In the genomic region with DNA sequence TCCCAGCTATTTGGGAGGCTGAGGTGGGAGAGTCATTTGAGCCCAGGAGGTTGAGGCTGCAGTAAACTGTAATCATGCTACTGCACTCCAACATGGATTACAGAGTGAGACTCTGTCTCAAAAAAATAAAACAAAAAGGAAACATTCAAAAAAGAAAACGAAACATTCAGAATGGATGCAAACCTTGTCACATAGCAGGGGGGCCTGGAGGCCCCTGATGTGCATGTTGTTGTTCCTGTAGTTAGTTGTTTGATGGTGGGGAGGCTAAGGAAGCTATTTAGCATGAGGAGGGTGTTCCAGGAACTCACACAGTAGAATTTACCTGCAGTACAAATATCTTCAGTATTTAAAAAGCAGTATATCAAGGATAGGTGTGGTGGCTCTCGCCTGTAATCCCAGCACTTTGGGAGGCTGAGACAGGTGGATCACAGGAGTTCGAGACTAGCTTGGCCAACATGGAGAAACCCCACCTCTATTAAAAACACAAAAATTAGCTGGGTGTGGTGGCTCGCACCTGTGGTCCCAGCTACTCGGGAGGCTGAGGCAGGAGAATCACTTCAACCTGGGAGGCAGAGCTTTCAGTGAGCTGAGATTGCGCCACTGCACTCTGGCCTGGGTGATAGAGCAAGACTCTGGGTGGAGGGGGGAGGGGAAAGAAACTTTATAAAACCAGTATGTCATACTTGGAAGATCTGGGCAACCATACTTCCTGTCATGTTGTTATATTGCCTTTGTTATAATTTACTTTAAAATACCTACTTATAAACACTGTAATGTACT, we compare ENCODE assay signal across 2 cellular contexts.
TF ChIP-seq lines count a peak whose summit lies in the region.

No MANE protein-coding gene starts in this region.

TF ChIP-seq in Ishikawa, 13 proteins besides CTCF, POLR2A, EP300 and RAD21:
- TF ChIP-seq TEAD4 (IDR thresholded peaks at IDR 0.05) (no peak), NFIC (IDR thresholded peaks at IDR 0.05) (no peak), CEBPB (IDR thresholded peaks at IDR 0.05) (peak; percentile 30; the same call in 1 of the 2 replicates), TAF1 (IDR thresholded peaks at IDR 0.05; ENCODE audit: low read depth) (no peak), YY1 (IDR thresholded peaks at IDR 0.05; ENCODE audit: low read depth) (no peak)
- TF ChIP-seq, protein P1, sequence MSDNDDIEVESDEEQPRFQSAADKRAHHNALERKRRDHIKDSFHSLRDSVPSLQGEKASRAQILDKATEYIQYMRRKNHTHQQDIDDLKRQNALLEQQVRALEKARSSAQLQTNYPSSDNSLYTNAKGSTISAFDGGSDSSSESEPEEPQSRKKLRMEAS (IDR thresholded peaks at IDR 0.05): no peak
- TF ChIP-seq, protein P2, sequence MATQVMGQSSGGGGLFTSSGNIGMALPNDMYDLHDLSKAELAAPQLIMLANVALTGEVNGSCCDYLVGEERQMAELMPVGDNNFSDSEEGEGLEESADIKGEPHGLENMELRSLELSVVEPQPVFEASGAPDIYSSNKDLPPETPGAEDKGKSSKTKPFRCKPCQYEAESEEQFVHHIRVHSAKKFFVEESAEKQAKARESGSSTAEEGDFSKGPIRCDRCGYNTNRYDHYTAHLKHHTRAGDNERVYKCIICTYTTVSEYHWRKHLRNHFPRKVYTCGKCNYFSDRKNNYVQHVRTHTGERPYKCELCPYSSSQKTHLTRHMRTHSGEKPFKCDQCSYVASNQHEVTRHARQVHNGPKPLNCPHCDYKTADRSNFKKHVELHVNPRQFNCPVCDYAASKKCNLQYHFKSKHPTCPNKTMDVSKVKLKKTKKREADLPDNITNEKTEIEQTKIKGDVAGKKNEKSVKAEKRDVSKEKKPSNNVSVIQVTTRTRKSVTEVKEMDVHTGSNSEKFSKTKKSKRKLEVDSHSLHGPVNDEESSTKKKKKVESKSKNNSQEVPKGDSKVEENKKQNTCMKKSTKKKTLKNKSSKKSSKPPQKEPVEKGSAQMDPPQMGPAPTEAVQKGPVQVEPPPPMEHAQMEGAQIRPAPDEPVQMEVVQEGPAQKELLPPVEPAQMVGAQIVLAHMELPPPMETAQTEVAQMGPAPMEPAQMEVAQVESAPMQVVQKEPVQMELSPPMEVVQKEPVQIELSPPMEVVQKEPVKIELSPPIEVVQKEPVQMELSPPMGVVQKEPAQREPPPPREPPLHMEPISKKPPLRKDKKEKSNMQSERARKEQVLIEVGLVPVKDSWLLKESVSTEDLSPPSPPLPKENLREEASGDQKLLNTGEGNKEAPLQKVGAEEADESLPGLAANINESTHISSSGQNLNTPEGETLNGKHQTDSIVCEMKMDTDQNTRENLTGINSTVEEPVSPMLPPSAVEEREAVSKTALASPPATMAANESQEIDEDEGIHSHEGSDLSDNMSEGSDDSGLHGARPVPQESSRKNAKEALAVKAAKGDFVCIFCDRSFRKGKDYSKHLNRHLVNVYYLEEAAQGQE (IDR thresholded peaks at IDR 0.05; ENCODE audit: low read depth): no peak
- TF ChIP-seq, protein P3, sequence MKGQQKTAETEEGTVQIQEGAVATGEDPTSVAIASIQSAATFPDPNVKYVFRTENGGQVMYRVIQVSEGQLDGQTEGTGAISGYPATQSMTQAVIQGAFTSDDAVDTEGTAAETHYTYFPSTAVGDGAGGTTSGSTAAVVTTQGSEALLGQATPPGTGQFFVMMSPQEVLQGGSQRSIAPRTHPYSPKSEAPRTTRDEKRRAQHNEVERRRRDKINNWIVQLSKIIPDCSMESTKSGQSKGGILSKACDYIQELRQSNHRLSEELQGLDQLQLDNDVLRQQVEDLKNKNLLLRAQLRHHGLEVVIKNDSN (IDR thresholded peaks at IDR 0.05): no peak
TF ChIP-seq in Ishikawa: peak in this region for 1.

TF ChIP-seq in HepG2, 621 proteins besides CTCF, POLR2A, EP300 and RAD21:
- TF ChIP-seq, protein P4, sequence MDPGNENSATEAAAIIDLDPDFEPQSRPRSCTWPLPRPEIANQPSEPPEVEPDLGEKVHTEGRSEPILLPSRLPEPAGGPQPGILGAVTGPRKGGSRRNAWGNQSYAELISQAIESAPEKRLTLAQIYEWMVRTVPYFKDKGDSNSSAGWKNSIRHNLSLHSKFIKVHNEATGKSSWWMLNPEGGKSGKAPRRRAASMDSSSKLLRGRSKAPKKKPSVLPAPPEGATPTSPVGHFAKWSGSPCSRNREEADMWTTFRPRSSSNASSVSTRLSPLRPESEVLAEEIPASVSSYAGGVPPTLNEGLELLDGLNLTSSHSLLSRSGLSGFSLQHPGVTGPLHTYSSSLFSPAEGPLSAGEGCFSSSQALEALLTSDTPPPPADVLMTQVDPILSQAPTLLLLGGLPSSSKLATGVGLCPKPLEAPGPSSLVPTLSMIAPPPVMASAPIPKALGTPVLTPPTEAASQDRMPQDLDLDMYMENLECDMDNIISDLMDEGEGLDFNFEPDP (CRISPR knock-in tag; conservative IDR thresholded peaks at IDR 0.05): no peak
- TF ChIP-seq ZNF678 (CRISPR knock-in tag; IDR thresholded peaks at IDR 0.05) (no peak), ZNF615 (CRISPR knock-in tag; IDR thresholded peaks at IDR 0.05; ENCODE audit: borderline replicate concordance) (no peak), CC2D1A (CRISPR knock-in tag; IDR thresholded peaks at IDR 0.05) (no peak), POLR2AphosphoS5 (IDR thresholded peaks at IDR 0.05; ENCODE audit: low read depth, low read length) (no peak), SNRNP70 (IDR thresholded peaks at IDR 0.05; ENCODE audit: low read depth, low read length) (no peak), CHD4 (IDR thresholded peaks at IDR 0.05; ENCODE audit: borderline replicate concordance, low read length) (no peak), ZMAT3 (CRISPR knock-in tag; conservative IDR thresholded peaks at IDR 0.05) (no peak), CEBPB (IDR thresholded peaks at IDR 0.05; ENCODE audit: borderline replicate concordance, low read depth, low read length) (peak; percentile 38; the same call in 1 of the 2 replicates), NFE2 (CRISPR knock-in tag; IDR thresholded peaks at IDR 0.05) (no peak), ZNF460 (CRISPR knock-in tag; IDR thresholded peaks at IDR 0.05; ENCODE audit: borderline replicate concordance) (peak; percentile 82), LCORL (IDR thresholded peaks at IDR 0.05) (no peak), LCORL (CRISPR knock-in tag; IDR thresholded peaks at IDR 0.05) (no peak), ZSCAN29 (CRISPR knock-in tag; conservative IDR thresholded peaks at IDR 0.05) (no peak), SIX4 (CRISPR knock-in tag; IDR thresholded peaks at IDR 0.05) (no peak), ZNF563 (CRISPR knock-in tag; IDR thresholded peaks at IDR 0.05) (no peak)
- TF ChIP-seq, protein P5, sequence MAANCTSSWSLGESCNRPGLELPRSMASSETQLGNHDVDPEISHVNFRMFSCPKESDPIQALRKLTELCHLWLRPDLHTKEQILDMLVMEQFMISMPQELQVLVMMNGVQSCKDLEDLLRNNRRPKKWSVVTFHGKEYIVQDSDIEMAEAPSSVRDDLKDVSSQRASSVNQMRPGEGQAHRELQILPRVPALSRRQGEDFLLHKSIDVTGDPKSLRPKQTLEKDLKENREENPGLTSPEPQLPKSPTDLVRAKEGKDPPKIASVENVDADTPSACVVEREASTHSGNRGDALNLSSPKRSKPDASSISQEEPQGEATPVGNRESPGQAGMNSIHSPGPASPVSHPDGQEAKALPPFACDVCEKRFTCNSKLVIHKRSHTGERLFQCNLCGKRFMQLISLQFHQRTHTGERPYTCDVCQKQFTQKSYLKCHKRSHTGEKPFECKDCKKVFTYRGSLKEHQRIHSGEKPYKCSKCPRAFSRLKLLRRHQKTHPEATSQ (CRISPR knock-in tag; IDR thresholded peaks at IDR 0.05; ENCODE audit: borderline replicate concordance): no peak
- TF ChIP-seq, protein P6, sequence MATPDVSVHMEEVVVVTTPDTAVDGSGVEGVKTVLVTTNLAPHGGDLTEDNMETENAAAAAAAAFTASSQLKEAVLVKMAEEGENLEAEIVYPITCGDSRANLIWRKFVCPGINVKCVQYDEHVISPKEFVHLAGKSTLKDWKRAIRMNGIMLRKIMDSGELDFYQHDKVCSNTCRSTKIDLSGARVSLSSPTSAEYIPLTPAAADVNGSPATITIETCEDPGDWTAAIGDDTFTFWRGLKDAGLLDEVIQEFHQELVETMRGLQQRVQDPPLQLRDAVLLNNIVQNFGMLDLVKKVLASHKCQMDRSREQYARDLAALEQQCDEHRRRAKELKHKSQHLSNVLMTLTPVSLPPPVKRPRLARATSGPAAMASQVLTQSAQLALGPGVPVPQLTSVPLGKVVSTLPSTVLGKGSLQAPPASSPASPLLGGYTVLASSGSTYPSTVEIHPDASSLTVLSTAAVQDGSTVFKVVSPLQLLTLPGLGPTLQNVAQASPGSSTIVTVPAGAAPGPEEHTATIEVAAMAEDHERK (CRISPR knock-in tag; IDR thresholded peaks at IDR 0.05; ENCODE audit: low read depth): no peak
- TF ChIP-seq, protein P7, sequence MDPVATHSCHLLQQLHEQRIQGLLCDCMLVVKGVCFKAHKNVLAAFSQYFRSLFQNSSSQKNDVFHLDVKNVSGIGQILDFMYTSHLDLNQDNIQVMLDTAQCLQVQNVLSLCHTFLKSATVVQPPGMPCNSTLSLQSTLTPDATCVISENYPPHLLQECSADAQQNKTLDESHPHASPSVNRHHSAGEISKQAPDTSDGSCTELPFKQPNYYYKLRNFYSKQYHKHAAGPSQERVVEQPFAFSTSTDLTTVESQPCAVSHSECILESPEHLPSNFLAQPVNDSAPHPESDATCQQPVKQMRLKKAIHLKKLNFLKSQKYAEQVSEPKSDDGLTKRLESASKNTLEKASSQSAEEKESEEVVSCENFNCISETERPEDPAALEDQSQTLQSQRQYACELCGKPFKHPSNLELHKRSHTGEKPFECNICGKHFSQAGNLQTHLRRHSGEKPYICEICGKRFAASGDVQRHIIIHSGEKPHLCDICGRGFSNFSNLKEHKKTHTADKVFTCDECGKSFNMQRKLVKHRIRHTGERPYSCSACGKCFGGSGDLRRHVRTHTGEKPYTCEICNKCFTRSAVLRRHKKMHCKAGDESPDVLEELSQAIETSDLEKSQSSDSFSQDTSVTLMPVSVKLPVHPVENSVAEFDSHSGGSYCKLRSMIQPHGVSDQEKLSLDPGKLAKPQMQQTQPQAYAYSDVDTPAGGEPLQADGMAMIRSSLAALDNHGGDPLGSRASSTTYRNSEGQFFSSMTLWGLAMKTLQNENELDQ (CRISPR knock-in tag; IDR thresholded peaks at IDR 0.05; ENCODE audit: borderline replicate concordance): no peak
- TF ChIP-seq, protein P8, sequence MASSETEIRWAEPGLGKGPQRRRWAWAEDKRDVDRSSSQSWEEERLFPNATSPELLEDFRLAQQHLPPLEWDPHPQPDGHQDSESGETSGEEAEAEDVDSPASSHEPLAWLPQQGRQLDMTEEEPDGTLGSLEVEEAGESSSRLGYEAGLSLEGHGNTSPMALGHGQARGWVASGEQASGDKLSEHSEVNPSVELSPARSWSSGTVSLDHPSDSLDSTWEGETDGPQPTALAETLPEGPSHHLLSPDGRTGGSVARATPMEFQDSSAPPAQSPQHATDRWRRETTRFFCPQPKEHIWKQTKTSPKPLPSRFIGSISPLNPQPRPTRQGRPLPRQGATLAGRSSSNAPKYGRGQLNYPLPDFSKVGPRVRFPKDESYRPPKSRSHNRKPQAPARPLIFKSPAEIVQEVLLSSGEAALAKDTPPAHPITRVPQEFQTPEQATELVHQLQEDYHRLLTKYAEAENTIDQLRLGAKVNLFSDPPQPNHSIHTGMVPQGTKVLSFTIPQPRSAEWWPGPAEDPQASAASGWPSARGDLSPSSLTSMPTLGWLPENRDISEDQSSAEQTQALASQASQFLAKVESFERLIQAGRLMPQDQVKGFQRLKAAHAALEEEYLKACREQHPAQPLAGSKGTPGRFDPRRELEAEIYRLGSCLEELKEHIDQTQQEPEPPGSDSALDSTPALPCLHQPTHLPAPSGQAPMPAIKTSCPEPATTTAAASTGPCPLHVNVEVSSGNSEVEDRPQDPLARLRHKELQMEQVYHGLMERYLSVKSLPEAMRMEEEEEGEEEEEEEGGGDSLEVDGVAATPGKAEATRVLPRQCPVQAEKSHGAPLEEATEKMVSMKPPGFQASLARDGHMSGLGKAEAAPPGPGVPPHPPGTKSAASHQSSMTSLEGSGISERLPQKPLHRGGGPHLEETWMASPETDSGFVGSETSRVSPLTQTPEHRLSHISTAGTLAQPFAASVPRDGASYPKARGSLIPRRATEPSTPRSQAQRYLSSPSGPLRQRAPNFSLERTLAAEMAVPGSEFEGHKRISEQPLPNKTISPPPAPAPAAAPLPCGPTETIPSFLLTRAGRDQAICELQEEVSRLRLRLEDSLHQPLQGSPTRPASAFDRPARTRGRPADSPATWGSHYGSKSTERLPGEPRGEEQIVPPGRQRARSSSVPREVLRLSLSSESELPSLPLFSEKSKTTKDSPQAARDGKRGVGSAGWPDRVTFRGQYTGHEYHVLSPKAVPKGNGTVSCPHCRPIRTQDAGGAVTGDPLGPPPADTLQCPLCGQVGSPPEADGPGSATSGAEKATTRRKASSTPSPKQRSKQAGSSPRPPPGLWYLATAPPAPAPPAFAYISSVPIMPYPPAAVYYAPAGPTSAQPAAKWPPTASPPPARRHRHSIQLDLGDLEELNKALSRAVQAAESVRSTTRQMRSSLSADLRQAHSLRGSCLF (CRISPR knock-in tag; IDR thresholded peaks at IDR 0.05; ENCODE audit: borderline replicate concordance): no peak
- TF ChIP-seq, protein P9, sequence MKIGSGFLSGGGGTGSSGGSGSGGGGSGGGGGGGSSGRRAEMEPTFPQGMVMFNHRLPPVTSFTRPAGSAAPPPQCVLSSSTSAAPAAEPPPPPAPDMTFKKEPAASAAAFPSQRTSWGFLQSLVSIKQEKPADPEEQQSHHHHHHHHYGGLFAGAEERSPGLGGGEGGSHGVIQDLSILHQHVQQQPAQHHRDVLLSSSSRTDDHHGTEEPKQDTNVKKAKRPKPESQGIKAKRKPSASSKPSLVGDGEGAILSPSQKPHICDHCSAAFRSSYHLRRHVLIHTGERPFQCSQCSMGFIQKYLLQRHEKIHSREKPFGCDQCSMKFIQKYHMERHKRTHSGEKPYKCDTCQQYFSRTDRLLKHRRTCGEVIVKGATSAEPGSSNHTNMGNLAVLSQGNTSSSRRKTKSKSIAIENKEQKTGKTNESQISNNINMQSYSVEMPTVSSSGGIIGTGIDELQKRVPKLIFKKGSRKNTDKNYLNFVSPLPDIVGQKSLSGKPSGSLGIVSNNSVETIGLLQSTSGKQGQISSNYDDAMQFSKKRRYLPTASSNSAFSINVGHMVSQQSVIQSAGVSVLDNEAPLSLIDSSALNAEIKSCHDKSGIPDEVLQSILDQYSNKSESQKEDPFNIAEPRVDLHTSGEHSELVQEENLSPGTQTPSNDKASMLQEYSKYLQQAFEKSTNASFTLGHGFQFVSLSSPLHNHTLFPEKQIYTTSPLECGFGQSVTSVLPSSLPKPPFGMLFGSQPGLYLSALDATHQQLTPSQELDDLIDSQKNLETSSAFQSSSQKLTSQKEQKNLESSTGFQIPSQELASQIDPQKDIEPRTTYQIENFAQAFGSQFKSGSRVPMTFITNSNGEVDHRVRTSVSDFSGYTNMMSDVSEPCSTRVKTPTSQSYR (CRISPR knock-in tag; IDR thresholded peaks at IDR 0.05; ENCODE audit: borderline replicate concordance): peak; percentile 71; the same call in 1 of the 2 replicates
- TF ChIP-seq, protein P10, sequence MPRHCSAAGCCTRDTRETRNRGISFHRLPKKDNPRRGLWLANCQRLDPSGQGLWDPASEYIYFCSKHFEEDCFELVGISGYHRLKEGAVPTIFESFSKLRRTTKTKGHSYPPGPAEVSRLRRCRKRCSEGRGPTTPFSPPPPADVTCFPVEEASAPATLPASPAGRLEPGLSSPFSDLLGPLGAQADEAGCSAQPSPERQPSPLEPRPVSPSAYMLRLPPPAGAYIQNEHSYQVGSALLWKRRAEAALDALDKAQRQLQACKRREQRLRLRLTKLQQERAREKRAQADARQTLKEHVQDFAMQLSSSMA (CRISPR knock-in tag; IDR thresholded peaks at IDR 0.05): no peak
